ENCODE assay signal across 21 cellular contexts in genomic region chr1:111726311-111726710, GRCh38. TPM values are rescaled to one million over a fixed set of nuclear protein-coding genes. Genes with fewer than 3 reads are reported as not detected.
DNase-seq lines count a peak whose midpoint lies in the region; ATAC-seq and TF ChIP-seq lines count a peak whose summit lies in the region.
"Had no signal": no experiment of that assay in that cellular context is flagged by ENCODE, and none has a peak within 500 bp of the region (broad histone marks: within the 10 kb centered on the region; RNA-seq: fewer than 3 reads in every experiment).

No MANE protein-coding gene starts in this region.

- H3K27me3 Mint-ChIP-seq in activated CD8-positive, alpha-beta memory T cell treated with anti-CD3 and anti-CD28 coated beads, Interleukin-2, amount 10 ng/mL, durations not matched to agents 7 days and 5 days: no peaks in the 10 kb centered on the region
- no peaks in the 10 kb centered on the region for H3K27me3 Mint-ChIP-seq in nephron (ENCODE audit: low read depth)
- H3K27me3 Mint-ChIP-seq: CD4-positive, alpha-beta memory T cell had no signal

- intact Hi-C loops in breast epithelium (cut with DNase I; ENCODE audit: low total_unique reads): no loop called here

- H3K9me3 ChIP-seq in WERI-Rb-1 (ENCODE audit: severe bottlenecking) (no peaks in the 10 kb centered on the region), breast epithelium (no peaks in the 10 kb centered on the region)
- H3K9me3 ChIP-seq: BLaER1 treated with 17β-estradiol and CSF1 and Interleukin-3, amounts not matched to agents 10 nM and 100 nM; Caco-2 had no signal

- H3K4me3 ChIP-seq in WERI-Rb-1 (ENCODE audit: low read depth, low read length) (no peak overlapping the region), breast epithelium (no peak overlapping the region)
- H3K4me3 ChIP-seq: BLaER1 treated with 17β-estradiol and CSF1 and Interleukin-3, amounts not matched to agents 10 nM and 100 nM; GM12878 had no signal

- no peak overlapping the region for H3K4me3 Mint-ChIP-seq in activated CD8-positive, alpha-beta memory T cell treated with anti-CD3 and anti-CD28 coated beads, Interleukin-2, amount 10 ng/mL, durations not matched to agents 7 days and 5 days
- H3K4me3 Mint-ChIP-seq in nephron: no peak overlapping the region
- H3K4me3 Mint-ChIP-seq: CD4-positive, alpha-beta memory T cell had no signal

- H3K4me1 Mint-ChIP-seq in activated CD8-positive, alpha-beta memory T cell treated with anti-CD3 and anti-CD28 coated beads, Interleukin-2, amount 10 ng/mL, durations not matched to agents 7 days and 5 days: no peaks in the 10 kb centered on the region
- peaks cover 78% of the 10 kb centered on the region for H3K4me1 Mint-ChIP-seq in nephron

- no peaks in the 10 kb centered on the region for H3K9me3 Mint-ChIP-seq in activated CD8-positive, alpha-beta memory T cell treated with anti-CD3 and anti-CD28 coated beads, Interleukin-2, amount 10 ng/mL, durations not matched to agents 7 days and 5 days (ENCODE audit: low read depth)
- no peaks in the 10 kb centered on the region for H3K9me3 Mint-ChIP-seq in nephron
- H3K9me3 Mint-ChIP-seq: CD4-positive, alpha-beta memory T cell had no signal

- H3K36me3 ChIP-seq in WERI-Rb-1 (peaks cover 10% of the 10 kb centered on the region), breast epithelium (no peaks in the 10 kb centered on the region)

- DNase-seq in activated CD8-positive, alpha-beta memory T cell treated with anti-CD3 and anti-CD28 coated beads, Interleukin-2, amount 10 ng/mL, durations not matched to agents 7 days and 5 days: peak; percentile 22
- DNase-seq in activated CD8-positive, alpha-beta memory T cell treated with anti-CD3 and anti-CD28 coated beads, Interleukin-2, amount 50 U/mL, for 4 hours: no peak
- DNase-seq in WERI-Rb-1 (no peak), ureter (ENCODE audit: low spot score) (peak; percentile 36), SIG-M5 (lab: John Stamatoyannopoulos, UW) (no peak), breast epithelium (ENCODE audit: low spot score in 2 of 2) (no peak)
- DNase-seq: 8988T; Caco-2; CD4-positive, alpha-beta memory T cell; DMS 273 treated with DMSO at 0.1 percent for 48 hours; DND-41; NCI-H1092 treated with DMSO at 0.1 percent for 48 hours; NCI-H1436 treated with DMSO at 0.1 percent for 48 hours; NCI-H1930; NCI-H524 treated with DMSO at 0.1 percent for 48 hours; NCI-H82 had no signal

- no peaks in the 10 kb centered on the region for H3K36me3 Mint-ChIP-seq in activated CD8-positive, alpha-beta memory T cell treated with anti-CD3 and anti-CD28 coated beads, Interleukin-2, amount 10 ng/mL, durations not matched to agents 7 days and 5 days
- no peaks in the 10 kb centered on the region for H3K36me3 Mint-ChIP-seq in nephron (ENCODE audit: low read depth)
- H3K36me3 Mint-ChIP-seq: CD4-positive, alpha-beta memory T cell had no signal

- no peak for ATAC-seq in activated CD8-positive, alpha-beta memory T cell treated with anti-CD3 and anti-CD28 coated beads, Interleukin-2, amount 10 ng/mL, durations not matched to agents 7 days and 5 days
- ATAC-seq: GM12878, Panc1 had no signal

- H3K27ac ChIP-seq in WERI-Rb-1 (peak overlapping the region; percentile 63), breast epithelium (no peak overlapping the region)
- H3K27ac ChIP-seq: BLaER1 treated with 17β-estradiol and CSF1 and Interleukin-3, amounts not matched to agents 10 nM and 100 nM; KMS-11 had no signal

- TF ChIP-seq CTCF in WERI-Rb-1 (IDR thresholded peaks at IDR 0.05; ENCODE audit: low read depth, low read length) (no peak), nephron (IDR thresholded peaks at IDR 0.05; ENCODE audit: unreplicated experiment in 3 of 3) (no peak), breast epithelium (IDR thresholded peaks at IDR 0.05) (no peak)

- CTCF ChIA-PET in activated CD8-positive, alpha-beta memory T cell treated with anti-CD3 and anti-CD28 coated beads, Interleukin-2, amount 10 ng/mL, durations not matched to agents 7 days and 5 days (lab: Charles Lee): interaction anchor here (1.0 to 2.1 kb wide), 2 partner anchors 11 kb away, joined by 3 to 6 read pairs; no protein-coding TSS in a partner anchor

- no peaks in the 10 kb centered on the region for H3K4me1 ChIP-seq in breast epithelium
- H3K4me1 ChIP-seq: Caco-2 had no signal

- H3K27me3 ChIP-seq in WERI-Rb-1 (ENCODE audit: insufficient read depth, low read depth, severe bottlenecking) (no peaks in the 10 kb centered on the region), breast epithelium (no peaks in the 10 kb centered on the region)
- H3K27me3 ChIP-seq: BLaER1 treated with 17β-estradiol and CSF1 and Interleukin-3, amounts not matched to agents 10 nM and 100 nM had no signal

- TF ChIP-seq POLR2A in breast epithelium (IDR thresholded peaks at IDR 0.05): no peak

- no peak overlapping the region for H3K27ac Mint-ChIP-seq in activated CD8-positive, alpha-beta memory T cell treated with anti-CD3 and anti-CD28 coated beads, Interleukin-2, amount 10 ng/mL, durations not matched to agents 7 days and 5 days
- peak overlapping the region in 2 of 3 experiments; percentile 17 to 63 for H3K27ac Mint-ChIP-seq in nephron

RNA-seq across cellular contexts. Expression of gene INKA2, which starts 12.9 kb away (rescaled TPM):
- 1 to 10 TPM; 1.7 to 1.9 TPM for total RNA-seq in activated CD8-positive, alpha-beta memory T cell treated with anti-CD3 and anti-CD28 coated beads, Interleukin-2, amount 10 ng/mL, durations not matched to agents 7 days and 5 days
- total RNA-seq in ureter: 5.7 TPM
- 1 to 10 TPM; 3.0 to 4.6 (median 3.8) TPM for total RNA-seq in breast epithelium

RNA-seq across cellular contexts. Expression of gene DDX20, which starts 29.4 kb away (rescaled TPM):
- total RNA-seq in activated CD8-positive, alpha-beta memory T cell treated with anti-CD3 and anti-CD28 coated beads, Interleukin-2, amount 10 ng/mL, durations not matched to agents 7 days and 5 days: 10 to 100 TPM; 14.1 to 17.9 TPM
- total RNA-seq in ureter (18.4 TPM), breast epithelium (10 to 100 TPM; 14.1 to 28.0 (median 25.9) TPM)

Comparison
In these comparisons a context has a peak if more than half of its experiments do, and no peak if none do; other contexts are left out.
1. DNase-seq: peak in activated CD8-positive, alpha-beta memory T cell treated with anti-CD3 and anti-CD28 coated beads, Interleukin-2, amount 10 ng/mL, durations not matched to agents 7 days and 5 days (single experiment) and ureter (single experiment); none in activated CD8-positive, alpha-beta memory T cell treated with anti-CD3 and anti-CD28 coated beads, Interleukin-2, amount 50 U/mL, for 4 hours (single experiment), WERI-Rb-1 (single experiment), SIG-M5 (single experiment) and breast epithelium (0 of 2).